8 cellular contexts compared by ENCODE assay signal in genomic region chr17:1865252-1866037, GRCh38. TPM values are rescaled to one million over a fixed set of nuclear protein-coding genes. Genes with fewer than 3 reads are reported as not detected.
DNase-seq lines count a peak whose midpoint lies in the region; ATAC-seq and TF ChIP-seq lines count a peak whose summit lies in the region.

No MANE protein-coding gene starts in this region.

- H3K4me1 ChIP-seq in heart right ventricle (no peaks in the 10 kb centered on the region), right atrium auricular region (no peaks in the 10 kb centered on the region)

- peak; percentile 48 to 75 (median 63) for TF ChIP-seq CTCF in heart right ventricle (IDR thresholded peaks at IDR 0.05)
- TF ChIP-seq CTCF in right atrium auricular region (IDR thresholded peaks at IDR 0.05), result peak in 1 of 2 donors; percentile 66
- TF ChIP-seq CTCF in fibroblast of villous mesenchyme (IDR thresholded peaks at IDR 0.05; ENCODE audit: insufficient read depth, low read depth, low read length), result peak; percentile 69

- intact Hi-C loops in heart right ventricle (cut with DNase I), result loop anchor here in 8 of 10 donors (2.0 to 10.0 kb wide), 7 partner anchors 131 to 291 kb away; partner anchors contain the start of gene WDR81 (in 5 of the 8)

- ATAC-seq in heart right ventricle, result peak in 1 of 8 donors; percentile 37
- ATAC-seq in HG02885 (IDR thresholded peaks at IDR 0.05; ENCODE audit: poor library complexity, unreplicated experiment), result no peak
- ATAC-seq in GM19467 (IDR thresholded peaks at IDR 0.05; ENCODE audit: unreplicated experiment), result no peak

- H3K9me3 ChIP-seq in heart right ventricle (no peaks in the 10 kb centered on the region), right atrium auricular region (no peaks in the 10 kb centered on the region)

- DNase-seq in heart right ventricle (peak in 1 of 2 donors; percentile 36), right atrium auricular region (ENCODE audit: low spot score) (no peak), NCI-H748 treated with DMSO at 0.1 percent for 48 hours (lab: John Stamatoyannopoulos, UW) (peak; percentile 40), activated T-cell treated with anti-CD3 and anti-CD28 coated beads for 24 hours (ENCODE audit: low read depth) (peak; percentile 27), fibroblast of villous mesenchyme (ENCODE audit: low read depth) (peak; percentile 50)
- peak; percentile 22 to 41 (median 34) for DNase-seq in stimulated activated CD4-positive, alpha-beta T cell treated with anti-CD3 and anti-CD28 coated beads, Interleukin-1b, Interleukin-23, amount 100 ng/mL, for 24 hours (ENCODE audit: low read depth in 4 of 4, low spot score in 1 of 4)

- H3K4me3 ChIP-seq in heart right ventricle, result no peak overlapping the region
- no peak overlapping the region for H3K4me3 ChIP-seq in right atrium auricular region
- H3K4me3 ChIP-seq in fibroblast of villous mesenchyme (ENCODE audit: low read depth, low read length), result no peak overlapping the region

- H3K27ac ChIP-seq in heart right ventricle (no peak overlapping the region), right atrium auricular region (no peak overlapping the region)

- WGBS in heart right ventricle, 2 donors, result 80 to 88% methylated on average over 17 of the region's 17 CpGs

- H3K36me3 ChIP-seq in heart right ventricle (peaks cover 0 to 68% (median under 1%) of the 10 kb centered on the region in 9 donors), right atrium auricular region (no peaks in the 10 kb centered on the region)

- no peaks in the 10 kb centered on the region for H3K27me3 ChIP-seq in heart right ventricle
- no peaks in the 10 kb centered on the region for H3K27me3 ChIP-seq in right atrium auricular region

RNA-seq across cellular contexts. Expression of gene RPA1, which starts 35.6 kb away (rescaled TPM):
- total RNA-seq in heart right ventricle (10 to 100 TPM; 51.1 to 96.6 (median 75.4) TPM), right atrium auricular region (10 to 100 TPM; 20.9 to 26.9 TPM), fibroblast of villous mesenchyme (13.4 and 13.5 TPM in 2 replicates)
- polyA plus RNA-seq in heart right ventricle, result 10 to 100 TPM in 1 of 2 donors, 1 to 10 TPM in 1; 7.2 to 32.3 TPM

RNA-seq across cellular contexts. Expression of gene SMYD4, which starts 35.7 kb away (rescaled TPM):
- total RNA-seq in heart right ventricle, result 10 to 100 TPM in 4 of 10 donors, 1 to 10 TPM in 6; 7.2 to 13.5 (median 9.3) TPM
- polyA plus RNA-seq in heart right ventricle, result 1 to 10 TPM; 4.6 to 6.9 TPM
- 1 to 10 TPM; 6.2 to 7.1 TPM for total RNA-seq in right atrium auricular region
- 9.3 and 12.5 TPM in 2 replicates for total RNA-seq in fibroblast of villous mesenchyme
